Comparison of ENCODE assay signal across 11 cellular contexts in the genomic region with DNA sequence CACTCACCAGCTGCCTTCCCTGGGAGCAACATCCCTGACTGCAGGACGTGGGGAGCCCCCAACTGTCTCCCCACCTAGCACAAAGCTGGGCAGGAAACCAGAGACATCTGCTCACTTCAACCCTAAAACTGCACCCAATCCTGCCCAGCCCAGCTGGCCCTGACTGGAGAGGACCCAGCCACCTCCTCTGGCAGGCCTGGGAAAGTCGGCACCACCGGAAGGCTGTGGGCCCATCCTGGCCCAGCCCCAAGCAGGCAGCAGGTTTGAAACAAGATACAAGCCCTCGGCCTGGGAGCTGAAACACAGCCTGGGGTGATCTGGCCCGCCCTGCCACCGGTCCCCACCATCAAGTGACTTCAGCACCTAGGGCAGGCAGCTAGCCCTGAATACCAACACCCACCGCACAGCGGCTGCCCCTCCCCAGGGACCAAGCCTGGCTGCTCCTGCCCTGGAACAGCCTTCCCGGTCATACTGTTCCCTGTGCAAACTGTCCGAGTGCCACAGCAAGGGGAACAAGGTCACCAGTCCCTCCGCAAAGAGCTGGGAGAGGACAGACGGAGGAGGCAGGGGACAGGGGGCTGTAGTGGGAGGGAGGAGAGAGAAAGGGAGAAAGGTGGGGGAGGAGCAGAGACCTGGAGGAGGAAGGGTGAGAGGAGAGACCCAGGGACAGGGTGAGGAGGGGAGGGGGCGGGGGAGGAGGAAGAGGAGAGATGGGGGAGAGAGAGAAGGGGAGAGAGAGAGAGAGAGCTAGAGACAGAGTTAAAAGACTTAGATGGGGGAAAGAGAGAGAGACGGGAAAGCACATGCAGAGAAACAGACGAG.
DNase-seq lines count a peak whose midpoint lies in the region; ATAC-seq and TF ChIP-seq lines count a peak whose summit lies in the region.
"Had no signal": no experiment of that assay in that cellular context is flagged by ENCODE, and none has a peak within 500 bp of the region (broad histone marks: within the 10 kb centered on the region; RNA-seq: fewer than 3 reads in every experiment).

No MANE protein-coding gene starts in this region.

- peak; percentile 70 for DNase-seq in Right ventricle myocardium inferior (ENCODE audit: missing footprints)
- DNase-seq in cardiac septum (ENCODE audit: low spot score): no peak
- DNase-seq in chondrocyte (ENCODE audit: low spot score): no peak
- no peak for DNase-seq in vagina (ENCODE audit: extremely low spot score in 2 of 2)
- DNase-seq in GM20000 (ENCODE audit: low spot score): no peak
- DNase-seq: CD4-positive, CD25-positive, alpha-beta regulatory T cell; SHP77 treated with DMSO at 0.1 percent for 48 hours had no signal

- TF ChIP-seq CTCF in chondrocyte (IDR thresholded peaks at IDR 0.05) (no peak), vagina (IDR thresholded peaks at IDR 0.05) (no peak), GM20000 (IDR thresholded peaks at IDR 0.05; ENCODE audit: extremely low read depth, missing control alignments) (no peak)

- H3K4me3 ChIP-seq in muscle layer of duodenum (ENCODE audit: low read depth in 1 of 2, low read length in 2 of 2) (no peak overlapping the region), vagina (no peak overlapping the region)

- H3K36me3 ChIP-seq in muscle layer of duodenum (ENCODE audit: control insufficient read depth in 1 of 2, insufficient read depth in 2 of 2, low read length in 2 of 2) (peaks cover 11 to 18% of the 10 kb centered on the region in 2 donors), vagina (peaks cover 0 to 4% of the 10 kb centered on the region in 2 donors)

- TF ChIP-seq POLR2A in vagina (IDR thresholded peaks at IDR 0.05): no peak

- H3K4me3 Mint-ChIP-seq in chondrocyte (ENCODE audit: unreplicated experiment): peak overlapping the region; percentile 46
- H3K4me3 Mint-ChIP-seq: memory B cell had no signal

- no peaks in the 10 kb centered on the region for H3K9me3 Mint-ChIP-seq in chondrocyte (ENCODE audit: low read depth)
- H3K9me3 Mint-ChIP-seq: CD4-positive, CD25-positive, alpha-beta regulatory T cell; memory B cell had no signal

- peaks cover 4% of the 10 kb centered on the region for H3K36me3 Mint-ChIP-seq in chondrocyte (ENCODE audit: low read depth)

- H3K27me3 Mint-ChIP-seq in chondrocyte (ENCODE audit: low read depth): no peaks in the 10 kb centered on the region
- H3K27me3 Mint-ChIP-seq: CD4-positive, CD25-positive, alpha-beta regulatory T cell; memory B cell had no signal

- H3K9me3 ChIP-seq in muscle layer of duodenum (ENCODE audit: control insufficient read depth in 1 of 2, low read length in 2 of 2): no peaks in the 10 kb centered on the region
- no peaks in the 10 kb centered on the region for H3K9me3 ChIP-seq in vagina

- ATAC-seq in Right ventricle myocardium inferior: peak; percentile 21
- no peak for ATAC-seq in GM19397 (IDR thresholded peaks at IDR 0.05; ENCODE audit: unreplicated experiment)
- no peak for ATAC-seq in HG03378 (IDR thresholded peaks at IDR 0.05; ENCODE audit: unreplicated experiment)

- peaks cover 26% of the 10 kb centered on the region for H3K4me1 Mint-ChIP-seq in chondrocyte (ENCODE audit: low read depth)
- H3K4me1 Mint-ChIP-seq: memory B cell had no signal

- H3K27me3 ChIP-seq in muscle layer of duodenum (ENCODE audit: low read depth, low read length) (no peaks in the 10 kb centered on the region), vagina (no peaks in the 10 kb centered on the region)

- peak overlapping the region; percentile 86 for H3K27ac Mint-ChIP-seq in chondrocyte (ENCODE audit: unreplicated experiment)
- H3K27ac Mint-ChIP-seq: CD4-positive, CD25-positive, alpha-beta regulatory T cell; memory B cell had no signal

- peaks cover 5 to 42% of the 10 kb centered on the region in 2 donors for H3K4me1 ChIP-seq in muscle layer of duodenum (ENCODE audit: control insufficient read depth in 1 of 2, insufficient read depth in 2 of 2, low read length in 2 of 2)
- H3K4me1 ChIP-seq in vagina: peaks cover 56% of the 10 kb centered on the region

- intact Hi-C loops in Right ventricle myocardium inferior (cut with DNase I) (loop anchor here (2.0 kb wide), 1 partner anchor 18 kb away; no protein-coding TSS in a partner anchor), cardiac septum (cut with DNase I) (no loop called here), vagina (cut with DNase I) (no loop called here)

- H3K27ac ChIP-seq in muscle layer of duodenum (ENCODE audit: low read length): peak overlapping the region; percentile 43
- peak overlapping the region; percentile 84 for H3K27ac ChIP-seq in vagina
